ENCODE assay signal across 8 cellular contexts in genomic region chr14:73887116-73887490, GRCh38. TPM values are rescaled to one million over a fixed set of nuclear protein-coding genes. Genes with fewer than 3 reads are reported as not detected.
DNase-seq lines count a peak whose midpoint lies in the region; ATAC-seq and TF ChIP-seq lines count a peak whose summit lies in the region.

No MANE protein-coding gene starts in this region.

- no peaks in the 10 kb centered on the region for H3K36me3 ChIP-seq in OCI-LY3 (replicated peaks; ENCODE audit: low read depth, low read length)

- no peaks in the 10 kb centered on the region; the same call in 1 of the 2 replicates for H4K20me1 ChIP-seq in OCI-LY3 (ENCODE audit: insufficient read depth, low read length)

- H3K4me3 ChIP-seq in OCI-LY3 (ENCODE audit: low read length) (peak overlapping the region; percentile 96), coronary artery (peak overlapping the region; percentile 91), mononuclear cell (ENCODE audit: low read length) (peak overlapping the region; percentile 97)

- peaks cover 67% of the 10 kb centered on the region for H3K79me2 ChIP-seq in OCI-LY3 (ENCODE audit: low read length)

- ATAC-seq in HG02623 (IDR thresholded peaks at IDR 0.05; ENCODE audit: unreplicated experiment): peak; percentile 3

- H3K9ac ChIP-seq in OCI-LY3 (ENCODE audit: low read length): peak overlapping the region; percentile 93

- H3K4me2 ChIP-seq in OCI-LY3 (ENCODE audit: low read length): peak overlapping the region; percentile 76

- H3K9me3 ChIP-seq in OCI-LY3 (ENCODE audit: insufficient read depth, low read length): no peaks in the 10 kb centered on the region
- H3K9me3 ChIP-seq in mononuclear cell (ENCODE audit: low read depth, low read length): no peaks in the 10 kb centered on the region

- TF ChIP-seq CTCF in OCI-LY3 (IDR thresholded peaks at IDR 0.05; ENCODE audit: low read depth, low read length) (no peak), coronary artery (IDR thresholded peaks at IDR 0.05) (no peak)

- H3K27ac ChIP-seq in OCI-LY3 (ENCODE audit: low read length): peak overlapping the region; percentile 60
- peak overlapping the region; percentile 89 to 97 for H3K27ac ChIP-seq in coronary artery

- H3K4me1 ChIP-seq in OCI-LY3 (ENCODE audit: low read length) (peaks cover 24% of the 10 kb centered on the region), mononuclear cell (ENCODE audit: insufficient read depth, low read length) (peaks cover 35% of the 10 kb centered on the region)

- H2AFZ ChIP-seq in OCI-LY3 (ENCODE audit: low read depth, low read length): peak overlapping the region; percentile 62; the same call in 1 of the 2 replicates

- H3K27me3 ChIP-seq in OCI-LY3 (ENCODE audit: low read depth, low read length): no peaks in the 10 kb centered on the region
- no peaks in the 10 kb centered on the region for H3K27me3 ChIP-seq in mononuclear cell (ENCODE audit: insufficient read depth, low read length)

- DNase-seq in NCI-H1105 treated with DMSO at 0.1 percent for 48 hours (lab: John Stamatoyannopoulos, UW) (peak; percentile 10), NCI-H1105 (lab: John Stamatoyannopoulos, UW) (no peak), coronary artery (ENCODE audit: low spot score) (peak; percentile 72), GF-D8 (lab: John Stamatoyannopoulos, UW) (no peak), NCI-H2196 treated with DMSO at 0.1 percent for 48 hours (lab: John Stamatoyannopoulos, UW; ENCODE audit: unreplicated experiment) (no peak)

RNA-seq across cellular contexts. Expression of gene ZNF410, which starts 0.4 kb away (rescaled TPM):
- 108 TPM for total RNA-seq in mononuclear cell

RNA-seq across cellular contexts. Expression of gene PTGR2, which starts 35.5 kb away (rescaled TPM):
- total RNA-seq in mononuclear cell: 0.63 TPM

Comparison
In these comparisons a context has a peak if more than half of its experiments do, and no peak if none do; other contexts are left out.
1. DNase-seq: peak in NCI-H1105 treated with DMSO at 0.1 percent for 48 hours (single experiment) and coronary artery (single experiment); none in NCI-H1105 (single experiment), GF-D8 (single experiment) and NCI-H2196 treated with DMSO at 0.1 percent for 48 hours (single experiment).
2. Peak in every context shown above with its lines, with median percentiles within 50 percentile points of each other: H3K4me3 ChIP-seq.